13 cellular contexts compared by ENCODE assay signal in genomic region chr9:108552459-108553040, GRCh38.
A peak's percentile ranks its signal among the peaks of the same experiment; 100 is the strongest.
DNase-seq lines count a peak whose midpoint lies in the region; ATAC-seq and TF ChIP-seq lines count a peak whose summit lies in the region.
"Had no signal": no experiment of that assay in that cellular context is flagged by ENCODE, and none has a peak within 500 bp of the region (broad histone marks: within the 10 kb centered on the region; RNA-seq: fewer than 3 reads in every experiment).

No MANE protein-coding gene starts in this region.

- H3K36me3 ChIP-seq in HEK293 (ENCODE audit: control insufficient read depth in 2 of 2, insufficient read depth in 1 of 2, low read length in 2 of 2) = no peaks in the 10 kb centered on the region
- no peaks in the 10 kb centered on the region for H3K36me3 ChIP-seq in lower lobe of right lung
- H3K36me3 ChIP-seq in CD4-positive, alpha-beta memory T cell (ENCODE audit: insufficient read depth, low read length) = no peaks in the 10 kb centered on the region
- H3K36me3 ChIP-seq: neutrophil had no signal

- intact Hi-C loops in lower lobe of right lung (cut with DNase I) = no loop called here
- intact Hi-C loops in CD4-positive, alpha-beta memory T cell (cut with micrococcal nuclease) = no loop called here
- intact Hi-C loops in activated CD8-positive, alpha-beta T cell treated with anti-CD3 and anti-CD28 coated beads for 36 hours (cut with micrococcal nuclease) = no loop called here

- H3K27me3 Mint-ChIP-seq in CD4-positive, alpha-beta memory T cell = no peaks in the 10 kb centered on the region
- peaks cover 2% of the 10 kb centered on the region for H3K27me3 Mint-ChIP-seq in activated CD8-positive, alpha-beta T cell treated with anti-CD3 and anti-CD28 coated beads for 36 hours
- H3K27me3 Mint-ChIP-seq: dendritic cell treated with granulocyte-macrophage colony-stimulating factor and Interleukin-4, amounts not matched to agents 40 ng/mL and 50 ng/mL, for 4 days had no signal

- no peak overlapping the region for H3K27ac Mint-ChIP-seq in CD4-positive, alpha-beta memory T cell
- H3K27ac Mint-ChIP-seq in activated CD8-positive, alpha-beta T cell treated with anti-CD3 and anti-CD28 coated beads for 36 hours = no peak overlapping the region
- H3K27ac Mint-ChIP-seq: dendritic cell treated with granulocyte-macrophage colony-stimulating factor and Interleukin-4, amounts not matched to agents 40 ng/mL and 50 ng/mL, for 4 days had no signal

- H3K27me3 ChIP-seq in lower lobe of right lung (ENCODE audit: low read depth) = no peaks in the 10 kb centered on the region
- H3K27me3 ChIP-seq in CD4-positive, alpha-beta memory T cell (ENCODE audit: insufficient read depth, low read length) = no peaks in the 10 kb centered on the region
- H3K27me3 ChIP-seq: neutrophil had no signal

- H3K4me1 Mint-ChIP-seq in CD4-positive, alpha-beta memory T cell = no peaks in the 10 kb centered on the region
- H3K4me1 Mint-ChIP-seq in activated CD8-positive, alpha-beta T cell treated with anti-CD3 and anti-CD28 coated beads for 36 hours (ENCODE audit: low read depth) = no peaks in the 10 kb centered on the region

- POLR2A ChIA-PET in HEK293 (lab: Yijun Ruan, JAX) = no interaction called here
- POLR2A ChIA-PET in CD4-positive, alpha-beta memory T cell (lab: Charles Lee; ENCODE audit: partially characterized antibody) = no interaction called here
- POLR2A ChIA-PET in activated CD8-positive, alpha-beta T cell treated with anti-CD3 and anti-CD28 coated beads for 36 hours (lab: Charles Lee) = no interaction called here

- TF ChIP-seq CTCF in 22Rv1 (IDR thresholded peaks at IDR 0.05) (no peak), HEK293 (tag by site-specific recombination; IDR thresholded peaks at IDR 0.05) (no peak), lower lobe of right lung (IDR thresholded peaks at IDR 0.05) (no peak)
- no peak for TF ChIP-seq CTCF in activated CD8-positive, alpha-beta T cell treated with anti-CD3 and anti-CD28 coated beads for 36 hours (IDR thresholded peaks at IDR 0.05)

- H3K9me3 Mint-ChIP-seq in CD4-positive, alpha-beta memory T cell = peaks cover 0 to 1% (median 0%) of the 10 kb centered on the region in 8 donors
- no peaks in the 10 kb centered on the region for H3K9me3 Mint-ChIP-seq in activated CD8-positive, alpha-beta T cell treated with anti-CD3 and anti-CD28 coated beads for 36 hours
- H3K9me3 Mint-ChIP-seq: dendritic cell treated with granulocyte-macrophage colony-stimulating factor and Interleukin-4, amounts not matched to agents 40 ng/mL and 50 ng/mL, for 4 days had no signal

- H3K4me3 ChIP-seq in HEK293 (ENCODE audit: low read depth, low read length) (no peak overlapping the region), lower lobe of right lung (no peak overlapping the region)
- no peak overlapping the region for H3K4me3 ChIP-seq in CD4-positive, alpha-beta memory T cell (ENCODE audit: low read length in 2 of 2)

- H3K9me3 ChIP-seq in HEK293 (ENCODE audit: control insufficient read depth, insufficient read depth, low read depth, low read length) (no peaks in the 10 kb centered on the region), lower lobe of right lung (no peaks in the 10 kb centered on the region)
- no peaks in the 10 kb centered on the region for H3K9me3 ChIP-seq in CD4-positive, alpha-beta memory T cell (ENCODE audit: control insufficient read depth in 1 of 2, low read length in 2 of 2)
- H3K9me3 ChIP-seq: neutrophil had no signal

- H3K4me1 ChIP-seq in HEK293 (ENCODE audit: control insufficient read depth, insufficient read depth, low read length) = no peaks in the 10 kb centered on the region
- H3K4me1 ChIP-seq in lower lobe of right lung = no peaks in the 10 kb centered on the region
- H3K4me1 ChIP-seq in CD4-positive, alpha-beta memory T cell (ENCODE audit: insufficient read depth, low read length) = no peaks in the 10 kb centered on the region

- no peak overlapping the region for H3K4me3 Mint-ChIP-seq in CD4-positive, alpha-beta memory T cell
- H3K4me3 Mint-ChIP-seq in activated CD8-positive, alpha-beta T cell treated with anti-CD3 and anti-CD28 coated beads for 36 hours = no peak overlapping the region
- H3K4me3 Mint-ChIP-seq: dendritic cell treated with granulocyte-macrophage colony-stimulating factor and Interleukin-4, amounts not matched to agents 40 ng/mL and 50 ng/mL, for 4 days had no signal

- ATAC-seq in lower lobe of right lung = peak; percentile 69 to 86
- ATAC-seq in activated CD8-positive, alpha-beta T cell treated with anti-CD3 and anti-CD28 coated beads for 36 hours = no peak
- no peak for ATAC-seq in HG03139 (IDR thresholded peaks at IDR 0.05; ENCODE audit: unreplicated experiment)

- CTCF ChIA-PET in HEK293 (lab: Yijun Ruan, JAX) = interaction anchor here (0.6 to 1.0 kb wide), 6 partner anchors 12 to 248 kb away, joined by 3 to 5 read pairs (median 4); no protein-coding TSS in a partner anchor
- CTCF ChIA-PET in CD4-positive, alpha-beta memory T cell (lab: Charles Lee; ENCODE audit: partially characterized antibody) = no interaction called here
- CTCF ChIA-PET in activated CD8-positive, alpha-beta T cell treated with anti-CD3 and anti-CD28 coated beads for 36 hours (lab: Charles Lee) = no interaction called here

- H3K27ac ChIP-seq in 22Rv1 = peak overlapping the region; percentile 36; the same call in 1 of the 2 replicates
- no peak overlapping the region for H3K27ac ChIP-seq in HEK293 (ENCODE audit: extremely low read depth, low read depth, low read length)
- no peak overlapping the region for H3K27ac ChIP-seq in lower lobe of right lung
- no peak overlapping the region for H3K27ac ChIP-seq in CD4-positive, alpha-beta memory T cell (ENCODE audit: low read depth, low read length)
- H3K27ac ChIP-seq: neutrophil had no signal

- H3K36me3 Mint-ChIP-seq in CD4-positive, alpha-beta memory T cell = no peaks in the 10 kb centered on the region
- H3K36me3 Mint-ChIP-seq in activated CD8-positive, alpha-beta T cell treated with anti-CD3 and anti-CD28 coated beads for 36 hours (ENCODE audit: low read depth) = no peaks in the 10 kb centered on the region

- peak; percentile 68 for DNase-seq in amniotic epithelial cell (ENCODE audit: low read depth)
- no peak for DNase-seq in lower lobe of right lung
- DNase-seq in CD4-positive, alpha-beta memory T cell = no peak
- DNase-seq in activated CD8-positive, alpha-beta T cell treated with anti-CD3 and anti-CD28 coated beads for 36 hours = no peak
- no peak for DNase-seq in NCI-H2107 treated with DMSO at 0.1 percent for 48 hours (lab: John Stamatoyannopoulos, UW; ENCODE audit: unreplicated experiment)
- DNase-seq: GF-D8; NCI-H524 treated with DMSO at 0.1 percent for 48 hours; stimulated activated CD4-positive, alpha-beta T cell treated with anti-CD3 and anti-CD28 coated beads, Interleukin-15, amount 100 ng/mL, for 24 hours had no signal

TF ChIP-seq in HEK293, 187 proteins besides CTCF, POLR2A, EP300 and RAD21 (continues in another document):
- TF ChIP-seq SP7 (tag by site-specific recombination; IDR thresholded peaks at IDR 0.05) (0 out of 2 replicates have a peak, but pooled peaks have one; percentile 22), EGR2 (tag by site-specific recombination; IDR thresholded peaks at IDR 0.05; ENCODE audit: low read depth) (peak; percentile 35; the same call in 1 of the 2 replicates), ZNF366 (tag by site-specific recombination; conservative IDR thresholded peaks at IDR 0.05) (no peak), ZFHX2 (tag by site-specific recombination; conservative IDR thresholded peaks at IDR 0.05) (peak; percentile 68), ZNF280D (tag by site-specific recombination; IDR thresholded peaks at IDR 0.05) (no peak), SP2 (tag by site-specific recombination; IDR thresholded peaks at IDR 0.05) (no peak), SCRT2 (tag by site-specific recombination; IDR thresholded peaks at IDR 0.05) (0 out of 2 replicates have a peak, but pooled peaks have one; percentile 53), ZNF521 (tag by site-specific recombination; IDR thresholded peaks at IDR 0.05) (no peak), HIC1 (tag by site-specific recombination; IDR thresholded peaks at IDR 0.05) (peak; percentile 33; the same call in 1 of the 2 replicates)

Comparison
In these comparisons a context has a peak if more than half of its experiments do, and no peak if none do; other contexts are left out.
1. ATAC-seq: peak in lower lobe of right lung (2 of 2); none in activated CD8-positive, alpha-beta T cell treated with anti-CD3 and anti-CD28 coated beads for 36 hours (single experiment) and HG03139 (single experiment).